Comparison of ENCODE assay signal across 12 cellular contexts in genomic region chr2:136056077-136056688, GRCh38.
A peak's percentile ranks its signal among the peaks of the same experiment; 100 is the strongest.
DNase-seq lines count a peak whose midpoint lies in the region; ATAC-seq and TF ChIP-seq lines count a peak whose summit lies in the region.
"Had no signal": no experiment of that assay in that cellular context is flagged by ENCODE, and none has a peak within 500 bp of the region (broad histone marks: within the 10 kb centered on the region; RNA-seq: fewer than 3 reads in every experiment).

No MANE protein-coding gene starts in this region.

- peak overlapping the region; percentile 98 for H3K27ac Mint-ChIP-seq in activated naive CD8-positive, alpha-beta T cell treated with anti-CD3 and anti-CD28 coated beads, Interleukin-2, amount 10 ng/mL, durations not matched to agents 7 days and 5 days
- H3K27ac Mint-ChIP-seq in glutamatergic neuron (ENCODE audit: unreplicated experiment) = no peak overlapping the region
- H3K27ac Mint-ChIP-seq: GM23338 had no signal

- no peak for DNase-seq in activated naive CD8-positive, alpha-beta T cell treated with anti-CD3 and anti-CD28 coated beads, Interleukin-2, amount 10 ng/mL, durations not matched to agents 7 days and 5 days
- no peak for DNase-seq in SW 1271 (lab: John Stamatoyannopoulos, UW)
- no peak for DNase-seq in DMS114 treated with DMSO at 0.1 percent for 48 hours (lab: John Stamatoyannopoulos, UW; ENCODE audit: unreplicated experiment)
- DNase-seq in SW480 (ENCODE audit: low spot score) = no peak
- no peak for DNase-seq in glutamatergic neuron
- DNase-seq: erythroblast, IMR-90, NCI-H526 had no signal

- peaks cover 3% of the 10 kb centered on the region for H3K36me3 Mint-ChIP-seq in activated naive CD8-positive, alpha-beta T cell treated with anti-CD3 and anti-CD28 coated beads, Interleukin-2, amount 10 ng/mL, durations not matched to agents 7 days and 5 days
- H3K36me3 Mint-ChIP-seq in glutamatergic neuron (ENCODE audit: unreplicated experiment) = no peaks in the 10 kb centered on the region

- POLR2A ChIA-PET in activated naive CD8-positive, alpha-beta T cell treated with anti-CD3 and anti-CD28 coated beads, Interleukin-2, amount 10 ng/mL, durations not matched to agents 7 days and 5 days (lab: Charles Lee) = interaction anchor here (0.6 to 1.6 kb wide), 17 partner anchors 11 to 182 kb away, joined by 3 to 8 read pairs (median 4); partner anchors contain the start of genes CXCR4 and DARS1

- peak; percentile 27 for ATAC-seq in GM18517 (IDR thresholded peaks at IDR 0.05; ENCODE audit: unreplicated experiment)
- ATAC-seq in GM21529 (IDR thresholded peaks at IDR 0.05; ENCODE audit: unreplicated experiment) = peak; percentile 27
- ATAC-seq in HG03521 (IDR thresholded peaks at IDR 0.05; ENCODE audit: unreplicated experiment) = peak; percentile 34
- ATAC-seq in activated naive CD8-positive, alpha-beta T cell treated with anti-CD3 and anti-CD28 coated beads, Interleukin-2, amount 10 ng/mL, durations not matched to agents 7 days and 5 days (ENCODE audit: low read depth) = peak; percentile 24
- ATAC-seq: GM23338 had no signal

- no peaks in the 10 kb centered on the region for H3K27me3 Mint-ChIP-seq in activated naive CD8-positive, alpha-beta T cell treated with anti-CD3 and anti-CD28 coated beads, Interleukin-2, amount 10 ng/mL, durations not matched to agents 7 days and 5 days
- peaks cover 3% of the 10 kb centered on the region for H3K27me3 Mint-ChIP-seq in glutamatergic neuron (ENCODE audit: unreplicated experiment)

- peak overlapping the region; percentile 74 for H3K4me3 Mint-ChIP-seq in activated naive CD8-positive, alpha-beta T cell treated with anti-CD3 and anti-CD28 coated beads, Interleukin-2, amount 10 ng/mL, durations not matched to agents 7 days and 5 days
- H3K4me3 Mint-ChIP-seq in glutamatergic neuron (ENCODE audit: unreplicated experiment) = no peak overlapping the region
- H3K4me3 Mint-ChIP-seq: GM23338 had no signal

- no peak for TF ChIP-seq CTCF in glutamatergic neuron (IDR thresholded peaks at IDR 0.05; ENCODE audit: partially characterized antibody, unreplicated experiment)

- H3K9me3 Mint-ChIP-seq in activated naive CD8-positive, alpha-beta T cell treated with anti-CD3 and anti-CD28 coated beads, Interleukin-2, amount 10 ng/mL, durations not matched to agents 7 days and 5 days = peaks cover 2% of the 10 kb centered on the region
- H3K9me3 Mint-ChIP-seq in glutamatergic neuron (ENCODE audit: unreplicated experiment) = peaks cover 1% of the 10 kb centered on the region
- H3K9me3 Mint-ChIP-seq: GM23338 had no signal

- peaks cover 63% of the 10 kb centered on the region for H3K4me1 Mint-ChIP-seq in activated naive CD8-positive, alpha-beta T cell treated with anti-CD3 and anti-CD28 coated beads, Interleukin-2, amount 10 ng/mL, durations not matched to agents 7 days and 5 days
- no peaks in the 10 kb centered on the region for H3K4me1 Mint-ChIP-seq in glutamatergic neuron (ENCODE audit: low read depth, unreplicated experiment)
